In genomic region chr11:89675383-89675782, GRCh38 we compare ENCODE assay signal across 16 cellular contexts. TPM values are rescaled to one million over a fixed set of nuclear protein-coding genes. Genes with fewer than 3 reads are reported as not detected.
DNase-seq lines count a peak whose midpoint lies in the region; ATAC-seq, FAIRE-seq and TF ChIP-seq lines count a peak whose summit lies in the region.
"Not testable (repeated sequence)": the region's sequence is repeated elsewhere in the genome, so short reads cannot be mapped to it uniquely, and the experiment has no call there.
"Had no signal": no experiment of that assay in that cellular context is flagged by ENCODE, and none has a peak within 500 bp of the region (broad histone marks: within the 10 kb centered on the region; RNA-seq: fewer than 3 reads in every experiment).

No MANE protein-coding gene starts in this region.

- not testable (repeated sequence) for H3K9ac ChIP-seq in PC-3 (ENCODE audit: low read length); adipocyte (ENCODE audit: low read length); liver (ENCODE audit: low read depth in 1 of 2, low read length in 2 of 2)

- DNase-seq in ELR (ENCODE audit: low read depth) (peak; percentile 14), Kasumi-1 (lab: John Stamatoyannopoulos, UW) (peak; percentile 2 to 28), PC-3 (peak; percentile 40), adipocyte (ENCODE audit: low read depth) (peak; percentile 16), putamen (ENCODE audit: low spot score) (peak; percentile 29)
- DNase-seq in endothelial cell (ENCODE audit: low spot score): not testable (repeated sequence)

- peak; percentile 48; the same call in 1 of the 2 replicates for ATAC-seq in PC-3

- POLR2A ChIA-PET in PC-3 (lab: Charles Lee; ENCODE audit: unreplicated experiment): not testable (repeated sequence)

- CTCF ChIA-PET in PC-3 (lab: Charles Lee): not testable (repeated sequence)

- H3K36me3 Mint-ChIP-seq in endothelial cell (ENCODE audit: low read depth, unreplicated experiment): not testable (repeated sequence)

- not testable (repeated sequence) for H3K4me1 ChIP-seq in PC-3 (ENCODE audit: insufficient read depth, low read length); adipocyte (ENCODE audit: control insufficient read depth, insufficient read depth, low read length); liver (ENCODE audit: control insufficient read depth in 4 of 4, insufficient read depth in 4 of 4, low read length in 3 of 4)

- H4K20me1 ChIP-seq in PC-3 (ENCODE audit: low read length): not testable (repeated sequence)

- H2AFZ ChIP-seq in PC-3 (ENCODE audit: low read length): not testable (repeated sequence)

- not testable (repeated sequence) for BruUV-seq in PC-3 (replicated peaks; lab: Mats Ljungman, UMichigan)

- H3K4me2 ChIP-seq in PC-3 (ENCODE audit: low read length): not testable (repeated sequence)

- H3K4me3 Mint-ChIP-seq in endothelial cell (ENCODE audit: unreplicated experiment): not testable (repeated sequence)

- not testable (repeated sequence) for H3K4me3 ChIP-seq in PC-3 (ENCODE audit: low read length); adipocyte (ENCODE audit: low read length); liver (ENCODE audit: low read depth in 1 of 3, low read length in 3 of 3)

- not testable (repeated sequence) for H3K27me3 ChIP-seq in PC-3 (ENCODE audit: low read length); adipocyte (replicated peaks; ENCODE audit: control insufficient read depth, insufficient read depth, low read length); liver (ENCODE audit: control insufficient read depth in 4 of 4, insufficient read depth in 4 of 4, low read length in 3 of 4)

- not testable (repeated sequence) for H3K9me3 ChIP-seq in PC-3 (ENCODE audit: low read length); adipocyte (ENCODE audit: control insufficient read depth, low read length); liver (ENCODE audit: control insufficient read depth in 4 of 4, low read length in 3 of 4)

- not testable (repeated sequence) for H3K27ac Mint-ChIP-seq in endothelial cell (ENCODE audit: unreplicated experiment)

- not testable (repeated sequence) for H3K27ac ChIP-seq in PC-3 (ENCODE audit: low read length); liver (ENCODE audit: low read depth in 1 of 2, low read length in 2 of 2)

- not testable (repeated sequence) for H3K79me2 ChIP-seq in PC-3 (ENCODE audit: low read length)

- FAIRE-seq in A204.1 (lab: Jason Lieb, UNC): peak; percentile 97

- not testable (repeated sequence) for H3K27me3 Mint-ChIP-seq in endothelial cell (ENCODE audit: unreplicated experiment)

- TF ChIP-seq CTCF in PC-3 (conservative IDR thresholded peaks at IDR 0.05; ENCODE audit: low read depth, low read length) (peak; percentile 55; the same call in 1 of the 2 replicates), endothelial cell (IDR thresholded peaks at IDR 0.05; ENCODE audit: unreplicated experiment) (peak; percentile 31), liver (IDR thresholded peaks at IDR 0.05; ENCODE audit: low read depth, low read length, missing input control) (peak; percentile 19)

- not testable (repeated sequence) for H3K4me1 Mint-ChIP-seq in endothelial cell (ENCODE audit: unreplicated experiment)

- WGBS in liver: 72% methylated on average over 2 of the region's 2 CpGs

- not testable (repeated sequence) for H3K36me3 ChIP-seq in PC-3 (ENCODE audit: low read depth, low read length); adipocyte (ENCODE audit: control insufficient read depth, insufficient read depth, low read length, severe bottlenecking); liver (ENCODE audit: control insufficient read depth in 4 of 4, insufficient read depth in 3 of 4, low read depth in 1 of 4, low read length in 3 of 4)

- not testable (repeated sequence) for H3F3A ChIP-seq in PC-3 (ENCODE audit: low read length, unreplicated experiment)

- not testable (repeated sequence) for H3K9me2 ChIP-seq in PC-3 (replicated peaks; ENCODE audit: low read length)

- TF ChIP-seq RAD21 in liver (IDR thresholded peaks at IDR 0.05): peak; percentile 70 to 72

- intact Hi-C loops in PC-3 (cut with micrococcal nuclease): loop anchor here (10.0 kb wide), 1 partner anchor 439 kb away; no protein-coding TSS in a partner anchor

- not testable (repeated sequence) for H3K9me3 Mint-ChIP-seq in endothelial cell (ENCODE audit: unreplicated experiment)

RNA-seq across cellular contexts. Expression of gene TRIM77, which starts 34.7 kb away (rescaled TPM):
- total RNA-seq in PC-3 (2014; rRNA removed) (not detected in 2 replicates), endothelial cell (ENCODE audit: unreplicated experiment) (not detected), liver (not detected)
- not detected for polyA plus RNA-seq in liver
- total RNA-seq: A172; activated T-helper 17 cell treated with anti-CD3 and anti-CD28 coated beads, Interleukin-2, amount 50 U/mL, for 72 hours; CD4-positive, alpha-beta memory T cell; gastrocnemius medialis; left ventricle myocardium inferior; myocyte; prostate gland had no signal
- polyA plus RNA-seq: CD4-positive, alpha-beta memory T cell; thymus had no signal
